ENCODE assay signal across 1 cellular context in the genomic region with DNA sequence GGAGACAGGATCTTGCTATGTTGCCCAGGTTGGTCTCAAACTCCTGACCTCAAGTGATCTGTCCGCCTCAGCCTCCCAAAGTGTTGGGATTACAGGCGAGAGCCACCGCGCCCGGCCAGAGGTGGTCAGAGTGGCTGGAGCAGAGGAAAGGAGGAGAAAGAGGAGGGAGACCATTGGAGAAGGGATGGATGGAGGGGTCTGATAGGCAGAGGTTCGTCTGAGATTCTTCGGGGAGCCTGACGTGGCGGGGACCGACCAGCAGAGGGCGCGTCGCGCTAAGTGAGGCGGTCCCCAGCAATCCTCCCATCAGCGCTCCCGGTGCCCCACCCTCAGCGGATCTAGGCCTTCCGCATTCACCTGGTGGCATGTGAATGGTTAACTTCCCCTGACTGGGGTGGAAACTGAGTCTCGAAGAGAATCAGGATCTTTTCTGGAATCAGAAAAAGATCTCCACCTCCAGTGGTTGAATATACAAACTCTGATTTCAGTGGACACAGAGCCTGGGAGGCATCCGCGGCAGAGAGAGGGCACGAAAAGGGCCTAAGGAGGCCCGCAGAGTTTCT.
TF ChIP-seq lines count a peak whose summit lies in the region.

No MANE protein-coding gene starts in this region.

TF ChIP-seq in endothelial cell of umbilical vein, 7 proteins besides CTCF, POLR2A, EP300 and RAD21:
- TF ChIP-seq POLR2AphosphoS5 (IDR thresholded peaks at IDR 0.05; ENCODE audit: insufficient read depth, low read depth, low read length): peak; percentile 20
- TF ChIP-seq GATA2 (IDR thresholded peaks at IDR 0.05; ENCODE audit: insufficient read depth, insufficient read length, low read depth, low read length): no peak
